In genomic region chr3:185585862-185586643, GRCh38 we compare ENCODE assay signal across 8 cellular contexts. TPM values are rescaled to one million over a fixed set of nuclear protein-coding genes. Genes with fewer than 3 reads are reported as not detected.
DNase-seq lines count a peak whose midpoint lies in the region; ATAC-seq and TF ChIP-seq lines count a peak whose summit lies in the region.

SENP2 (plus strand) TSS chr3:185586295; CDS start chr3:185586414, 119 bp downstream.

- POLR2A ChIA-PET in BJ (lab: Charles Lee), result no interaction called here

- peaks cover 4% of the 10 kb centered on the region for H3K36me3 Mint-ChIP-seq in activated CD4-positive, alpha-beta T cell treated with anti-CD3 and anti-CD28 coated beads, Interleukin-2, amount 10 ng/mL, durations not matched to agents 24 days and 14 days (ENCODE audit: low read depth)

- CTCF ChIA-PET in BJ (lab: Yijun Ruan, JAX), result interaction anchor here (0.9 to 3.9 kb wide), 2 partner anchors 11 to 41 kb away, joined by 4 to 19 read pairs; no protein-coding TSS in a partner anchor

- H3K9ac ChIP-seq in colonic mucosa (ENCODE audit: low read depth in 2 of 2, low read length in 2 of 2), result peak within 1 kb of the TSS; percentile 72 to 97

- H3K27me3 Mint-ChIP-seq in activated CD4-positive, alpha-beta T cell treated with anti-CD3 and anti-CD28 coated beads, Interleukin-2, amount 10 ng/mL, durations not matched to agents 24 days and 14 days, result peaks cover 3% of the 10 kb centered on the region

- no peaks in the 10 kb centered on the region for H3K9me3 Mint-ChIP-seq in activated CD4-positive, alpha-beta T cell treated with anti-CD3 and anti-CD28 coated beads, Interleukin-2, amount 10 ng/mL, durations not matched to agents 24 days and 14 days

- ATAC-seq in GM19324 (IDR thresholded peaks at IDR 0.05; ENCODE audit: low FRiP score, unreplicated experiment), result peak; percentile 93
- ATAC-seq in HG03469 (IDR thresholded peaks at IDR 0.05; ENCODE audit: unreplicated experiment), result peak; percentile 92

- no peaks in the 10 kb centered on the region for H3K27me3 ChIP-seq in BJ (ENCODE audit: control insufficient read depth, insufficient read depth, low read length)
- H3K27me3 ChIP-seq in colonic mucosa, result no peaks in the 10 kb centered on the region

- H3K27ac Mint-ChIP-seq in activated CD4-positive, alpha-beta T cell treated with anti-CD3 and anti-CD28 coated beads, Interleukin-2, amount 10 ng/mL, durations not matched to agents 24 days and 14 days, result peak within 1 kb of the TSS; percentile 90

- TF ChIP-seq CTCF in BJ (IDR thresholded peaks at IDR 0.05; ENCODE audit: insufficient read depth, low read depth, low read length) (no peak), colonic mucosa (IDR thresholded peaks at IDR 0.05) (no peak)

- peak within 1 kb of the TSS; percentile 80 for H3K4me3 Mint-ChIP-seq in activated CD4-positive, alpha-beta T cell treated with anti-CD3 and anti-CD28 coated beads, Interleukin-2, amount 10 ng/mL, durations not matched to agents 24 days and 14 days

- intact Hi-C loops in activated CD4-positive, alpha-beta T cell treated with anti-CD3 and anti-CD28 coated beads, Interleukin-2, amount 10 ng/mL, durations not matched to agents 24 days and 14 days (cut with micrococcal nuclease), result loop anchor here (1.0 to 2.0 kb wide), 2 partner anchors 87 to 303 kb away; partner anchors contain the start of gene TMEM41A
- intact Hi-C loops in colonic mucosa (cut with DNase I), result no loop called here

- peaks cover 13% of the 10 kb centered on the region for H3K4me1 ChIP-seq in colonic mucosa

- H3K4me1 Mint-ChIP-seq in activated CD4-positive, alpha-beta T cell treated with anti-CD3 and anti-CD28 coated beads, Interleukin-2, amount 10 ng/mL, durations not matched to agents 24 days and 14 days, result peaks cover 21% of the 10 kb centered on the region

- DNase-seq in BJ (ENCODE audit: low read depth) (peak; percentile 95), NCI-H526 treated with DMSO at 0.1 percent for 48 hours (lab: John Stamatoyannopoulos, UW) (peak; percentile 98), colonic mucosa (peak; percentile 99), kidney tubule cell (ENCODE audit: low spot score) (peak; percentile 99)
- DNase-seq in activated CD4-positive, alpha-beta T cell treated with anti-CD3 and anti-CD28 coated beads, Interleukin-2, amount 10 ng/mL, durations not matched to agents 24 days and 14 days, result peak; percentile 100
- DNase-seq in stimulated activated CD4-positive, alpha-beta T cell treated with anti-CD3 and anti-CD28 coated beads, Interleukin-1b, Interleukin-23, amount 100 ng/mL, for 24 hours (ENCODE audit: low read depth in 4 of 4, low spot score in 1 of 4), result peak; percentile 98 to 99 (median 99)

- H3K4me3 ChIP-seq in BJ (ENCODE audit: low read depth, low read length) (peak within 1 kb of the TSS; percentile 88), colonic mucosa (peak within 1 kb of the TSS; percentile 96)

- peak within 1 kb of the TSS; percentile 92 for H3K27ac ChIP-seq in colonic mucosa

- H3K36me3 ChIP-seq in BJ (ENCODE audit: control insufficient read depth, insufficient read depth, low read length), result no peaks in the 10 kb centered on the region; the same call in 1 of the 2 replicates
- no peaks in the 10 kb centered on the region for H3K36me3 ChIP-seq in colonic mucosa

- no peaks in the 10 kb centered on the region for H3K9me3 ChIP-seq in colonic mucosa

RNA-seq across cellular contexts. Expression of gene SENP2, which starts in this region (rescaled TPM):
- 9.9 and 16.9 TPM in 2 replicates for polyA plus RNA-seq in BJ (2011; rRNA removed)
- 2.7 and 3.0 TPM in 2 replicates for polyA minus RNA-seq in BJ (2011; rRNA and poly(A)+ RNA removed)
- 37.8 and 41.9 TPM in 2 replicates for total RNA-seq in activated CD4-positive, alpha-beta T cell treated with anti-CD3 and anti-CD28 coated beads, Interleukin-2, amount 10 ng/mL, durations not matched to agents 24 days and 14 days
- total RNA-seq in colonic mucosa, result 10 to 100 TPM; 28.6 to 30.3 TPM

Comparison
In these comparisons a context has a peak if more than half of its experiments do, and no peak if none do; other contexts are left out.
1. Peak in every context shown above with its lines: DNase-seq, ATAC-seq, H3K4me3 ChIP-seq and H3K27ac ChIP-seq.